In the genomic region with DNA sequence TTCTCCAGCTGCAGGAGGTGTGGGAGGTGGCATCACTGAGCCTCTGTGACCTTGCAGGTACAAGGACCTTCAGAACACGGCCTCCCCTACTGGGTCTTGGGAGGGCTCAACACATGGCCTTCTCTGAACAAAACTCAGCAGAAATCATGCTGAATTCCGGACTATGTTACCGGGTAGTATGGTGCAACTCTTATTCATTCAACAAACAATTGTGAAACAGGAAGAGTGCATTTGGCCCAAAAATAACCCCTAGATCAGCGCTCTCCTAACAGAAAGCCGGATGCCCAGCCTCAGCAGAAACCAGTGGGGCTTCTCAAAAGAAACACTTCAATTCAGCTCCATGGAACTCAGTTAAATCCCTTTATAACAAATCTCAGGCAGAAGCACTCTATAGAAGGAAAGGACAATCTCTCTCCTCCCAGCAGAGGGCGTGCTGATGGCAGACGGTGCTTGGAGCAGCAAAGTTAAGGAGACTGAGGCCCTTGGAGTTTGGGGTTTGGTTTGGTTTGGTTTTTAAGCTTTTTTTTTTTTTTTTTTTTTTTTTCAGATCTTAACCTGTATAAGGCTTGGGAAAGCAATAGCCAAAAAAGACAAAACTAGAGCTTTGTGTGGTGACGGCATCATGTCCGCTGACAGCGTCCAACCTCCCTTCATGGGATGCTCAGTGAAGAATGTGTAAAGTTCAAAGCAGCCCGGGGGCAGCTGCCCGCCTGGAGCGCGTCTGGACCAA, we compare ENCODE assay signal across 8 cellular contexts.
A peak's percentile ranks its signal among the peaks of the same experiment; 100 is the strongest.
DNase-seq lines count a peak whose midpoint lies in the region; ATAC-seq and TF ChIP-seq lines count a peak whose summit lies in the region.
"Had no signal": no experiment of that assay in that cellular context is flagged by ENCODE, and none has a peak within 500 bp of the region (broad histone marks: within the 10 kb centered on the region; RNA-seq: fewer than 3 reads in every experiment).

No MANE protein-coding gene starts in this region.

- H3K27ac Mint-ChIP-seq in T-helper 2 cell treated with Interferon-gamma antibody and Interleukin-4, amounts not matched to agents 5 μg/mL and 100 μg/mL, for 36 hours: no peak overlapping the region

- ATAC-seq in GM19351 (IDR thresholded peaks at IDR 0.05; ENCODE audit: unreplicated experiment) (no peak), GM21619 (IDR thresholded peaks at IDR 0.05; ENCODE audit: unreplicated experiment) (no peak)

- H3K36me3 Mint-ChIP-seq in T-helper 2 cell treated with Interferon-gamma antibody and Interleukin-4, amounts not matched to agents 5 μg/mL and 100 μg/mL, for 36 hours (ENCODE audit: low read depth): no peaks in the 10 kb centered on the region

- H3K4me3 ChIP-seq in GM12864 (ENCODE audit: low read depth, low read length) (no peak overlapping the region), KMS-11 (IDR thresholded peaks at IDR 0.05; ENCODE audit: insufficient read depth, low read depth, low read length) (no peak overlapping the region)
- H3K4me3 ChIP-seq: SJSA1 had no signal

- intact Hi-C loops in head of caudate nucleus (cut with DNase I): no loop called here

- H3K9ac ChIP-seq in KMS-11: no peak overlapping the region

- H3K4me1 Mint-ChIP-seq in T-helper 2 cell treated with Interferon-gamma antibody and Interleukin-4, amounts not matched to agents 5 μg/mL and 100 μg/mL, for 36 hours (ENCODE audit: low read depth): no peaks in the 10 kb centered on the region

- H2AFZ ChIP-seq in KMS-11 (ENCODE audit: low read depth): peak overlapping the region; percentile 2; the same call in 1 of the 2 replicates

- peak; percentile 54 for TF ChIP-seq CTCF in GM12864 (IDR thresholded peaks at IDR 0.05; ENCODE audit: low read depth, low read length, missing control alignments)
- TF ChIP-seq CTCF in KMS-11 (conservative IDR thresholded peaks at IDR 0.05; ENCODE audit: low read depth, low read length): peak; percentile 82

- H3K79me2 ChIP-seq in KMS-11 (ENCODE audit: insufficient read depth, low read depth): no peaks in the 10 kb centered on the region

- no peaks in the 10 kb centered on the region for H3K36me3 ChIP-seq in KMS-11 (ENCODE audit: insufficient read depth)
- H3K36me3 ChIP-seq: SJSA1 had no signal

- no peak overlapping the region for H3K27ac ChIP-seq in KMS-11
- H3K27ac ChIP-seq: SJSA1 had no signal

- no peaks in the 10 kb centered on the region for H4K20me1 ChIP-seq in KMS-11 (ENCODE audit: insufficient read depth)

- no peaks in the 10 kb centered on the region for H3K9me3 Mint-ChIP-seq in T-helper 2 cell treated with Interferon-gamma antibody and Interleukin-4, amounts not matched to agents 5 μg/mL and 100 μg/mL, for 36 hours

- peaks cover 33% of the 10 kb centered on the region for H3K4me1 ChIP-seq in KMS-11 (ENCODE audit: low read depth, poor library complexity, severe bottlenecking)
- H3K4me1 ChIP-seq: SJSA1 had no signal

- H3K27me3 ChIP-seq in KMS-11 (ENCODE audit: insufficient read depth, low read depth): no peaks in the 10 kb centered on the region
- H3K27me3 ChIP-seq: SJSA1 had no signal

- DNase-seq in GM12864 (ENCODE audit: low read depth) (no peak), head of caudate nucleus (peak; percentile 22 to 84 (median 61))
- DNase-seq in T-helper 2 cell treated with Interferon-gamma antibody and Interleukin-4, amounts not matched to agents 5 μg/mL and 100 μg/mL, for 36 hours (ENCODE audit: low spot score): peak; percentile 10
- peak; percentile 25 for DNase-seq in stimulated activated CD4-positive, alpha-beta T cell treated with anti-CD3 and anti-CD28 coated beads, Interleukin-4, amount 100 ng/mL, for 24 hours

- no peaks in the 10 kb centered on the region for H3K27me3 Mint-ChIP-seq in T-helper 2 cell treated with Interferon-gamma antibody and Interleukin-4, amounts not matched to agents 5 μg/mL and 100 μg/mL, for 36 hours (ENCODE audit: low read depth)

- H3K4me3 Mint-ChIP-seq in T-helper 2 cell treated with Interferon-gamma antibody and Interleukin-4, amounts not matched to agents 5 μg/mL and 100 μg/mL, for 36 hours: no peak overlapping the region

- no peak overlapping the region for H3K4me2 ChIP-seq in KMS-11
